Comparison of ENCODE assay signal across 13 cellular contexts in the genomic region with DNA sequence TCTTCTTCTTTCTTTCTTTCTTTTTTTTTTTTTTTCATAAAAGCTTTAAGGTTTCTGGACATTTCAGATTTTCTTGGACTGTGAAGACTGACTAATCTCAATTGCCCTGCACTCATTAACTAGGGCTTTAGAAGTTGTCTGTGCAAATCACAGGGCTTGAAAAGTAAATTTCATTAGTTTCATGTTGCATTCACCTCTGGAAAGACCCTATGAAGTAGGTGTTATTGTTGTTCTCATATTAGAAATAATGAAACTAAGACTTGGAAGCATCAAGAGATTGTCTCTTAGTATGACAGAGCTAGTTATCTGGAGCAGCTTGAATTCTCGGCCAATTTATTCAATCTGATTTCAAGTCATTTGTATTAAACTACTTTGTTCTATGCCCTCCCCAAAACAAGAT. TPM values are rescaled to one million over a fixed set of nuclear protein-coding genes. Genes with fewer than 3 reads are reported as not detected.
DNase-seq lines count a peak whose midpoint lies in the region; ATAC-seq and TF ChIP-seq lines count a peak whose summit lies in the region.
"Had no signal": no experiment of that assay in that cellular context is flagged by ENCODE, and none has a peak within 500 bp of the region (broad histone marks: within the 10 kb centered on the region; RNA-seq: fewer than 3 reads in every experiment).

No MANE protein-coding gene starts in this region.

- H3K4me3 ChIP-seq in dorsolateral prefrontal cortex: no peak overlapping the region
- H3K4me3 ChIP-seq: SJSA1, thoracic aorta had no signal

- intact Hi-C loops in dorsolateral prefrontal cortex (cut with DNase I): no loop called here

- no peak for TF ChIP-seq CTCF in dorsolateral prefrontal cortex (IDR thresholded peaks at IDR 0.05 in 54 of 56, conservative IDR thresholded peaks at IDR 0.05 in 2 of 56; ENCODE audit: low read depth in 1 of 56, partially characterized antibody in 56 of 56)

- DNase-seq in amygdala (lab: John Stamatoyannopoulos, UW): no peak
- DNase-seq in effector CD4-positive, alpha-beta T cell: no peak
- DNase-seq in dorsolateral prefrontal cortex: no peak
- DNase-seq in stimulated activated naive CD8-positive, alpha-beta T cell treated with anti-CD3 and anti-CD28 coated beads, Interleukin-15, Interleukin-2, amounts not matched to agents 100 U/mL and 50 U/mL, for 24 hours: no peak
- DNase-seq: activated gamma-delta T cell; CD4-positive, alpha-beta T cell; NCI-H2081; nucleus accumbens had no signal

- H3K27me3 ChIP-seq in dorsolateral prefrontal cortex: no peaks in the 10 kb centered on the region
- H3K27me3 ChIP-seq: SJSA1 had no signal

- ATAC-seq in GM19324 (IDR thresholded peaks at IDR 0.05; ENCODE audit: low FRiP score, unreplicated experiment) (peak; percentile 74), HG02588 (IDR thresholded peaks at IDR 0.05; ENCODE audit: unreplicated experiment) (peak; percentile 72), HG03103 (IDR thresholded peaks at IDR 0.05; ENCODE audit: low read depth, unreplicated experiment) (peak; percentile 66)
- ATAC-seq in stimulated activated naive CD8-positive, alpha-beta T cell treated with anti-CD3 and anti-CD28 coated beads, Interleukin-15, Interleukin-2, amounts not matched to agents 100 U/mL and 50 U/mL, for 24 hours: no peak

- H3K27ac ChIP-seq in dorsolateral prefrontal cortex: no peak overlapping the region
- H3K27ac ChIP-seq: SJSA1, thoracic aorta had no signal

RNA-seq across cellular contexts. Expression of gene SEMA3D, which starts 28.2 kb away (rescaled TPM):
- total RNA-seq in dorsolateral prefrontal cortex: 10 to 100 TPM in 14 of 120 experiments, 1 to 10 TPM in 106; 2.4 to 14.7 (median 6.6) TPM
- total RNA-seq: CD4-positive, alpha-beta T cell had no signal
